In the genomic region with DNA sequence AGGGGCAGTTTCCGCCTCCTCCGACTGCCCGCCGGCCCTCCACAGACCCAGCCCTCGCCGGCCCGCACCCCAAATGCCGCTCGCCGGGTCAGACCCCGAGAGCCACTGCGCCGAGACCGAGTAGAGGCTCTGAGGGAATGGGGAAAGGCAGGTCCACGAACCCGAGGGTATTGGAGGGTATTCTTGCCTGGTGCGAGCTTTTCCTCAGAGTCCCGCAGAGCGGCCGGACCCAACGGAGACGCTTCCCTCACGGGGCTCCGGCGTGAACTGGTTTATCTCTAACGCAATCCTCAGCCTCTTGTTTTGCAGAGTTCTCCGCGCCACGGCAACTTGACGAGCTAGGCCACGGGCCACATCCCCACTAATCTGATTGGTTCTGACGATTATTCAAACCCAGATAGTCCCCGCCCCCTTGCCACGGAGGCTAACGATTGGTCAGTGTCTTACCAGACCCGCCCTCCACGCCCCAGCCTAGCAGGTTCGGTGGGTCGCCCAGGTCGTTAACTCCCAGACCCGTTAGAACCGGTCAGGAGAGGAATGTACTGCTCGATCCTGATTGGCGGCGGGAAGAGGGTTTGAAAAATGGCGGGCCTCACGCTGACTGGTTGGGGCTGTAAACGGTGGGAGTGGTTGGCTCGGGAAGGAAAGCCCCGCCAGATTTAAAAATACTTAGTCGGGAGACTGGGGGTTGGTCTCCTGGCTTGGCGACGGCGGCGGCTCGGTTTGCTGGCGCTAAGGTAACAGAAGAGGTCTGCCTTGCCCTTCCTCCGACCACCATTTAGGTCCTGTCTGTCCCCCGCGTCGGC, we compare ENCODE assay signal across 8 cellular contexts.
A peak's percentile ranks its signal among the peaks of the same experiment; 100 is the strongest.
DNase-seq lines count a peak whose midpoint lies in the region; ATAC-seq and TF ChIP-seq lines count a peak whose summit lies in the region.

A gene (minus strand): TSS at position 274 of the 806 bp plus-strand sequence. CDS start 709 bp downstream, outside the sequence.

- no peak for TF ChIP-seq CTCF in GM06990 (IDR thresholded peaks at IDR 0.05; ENCODE audit: insufficient read depth, low read length, poor library complexity, severe bottlenecking)

- no peaks in the 10 kb centered on the region; the same call in none of the 2 replicates for H3K36me3 ChIP-seq in GM06990 (ENCODE audit: control insufficient read depth, insufficient read depth, low read length)

- H3K4me3 Mint-ChIP-seq in activated naive CD4-positive, alpha-beta T cell treated with anti-CD3 and anti-CD28 coated beads, Interleukin-2, amount 50 U/mL, for 24 hours: peak within 1 kb of the TSS; percentile 96

- peaks cover 29% of the 10 kb centered on the region for H3K4me1 Mint-ChIP-seq in activated naive CD4-positive, alpha-beta T cell treated with anti-CD3 and anti-CD28 coated beads, Interleukin-2, amount 50 U/mL, for 24 hours

- H3K27ac Mint-ChIP-seq in activated naive CD4-positive, alpha-beta T cell treated with anti-CD3 and anti-CD28 coated beads, Interleukin-2, amount 50 U/mL, for 24 hours: peak within 1 kb of the TSS; percentile 97

- no peaks in the 10 kb centered on the region for H3K27me3 ChIP-seq in GM06990 (replicated peaks; ENCODE audit: control insufficient read depth, insufficient read depth, low read length)

- DNase-seq in GM06990 (ENCODE audit: extremely low read depth, insufficient read length): peak; percentile 96
- peak; percentile 100 for DNase-seq in NCI-H1092 (lab: John Stamatoyannopoulos, UW)
- peak; percentile 100 for DNase-seq in germinal center (ENCODE audit: low spot score)
- peak; percentile 100 for DNase-seq in non-pigmented ciliary epithelial cell (ENCODE audit: low read depth)
- peak; percentile 100 for DNase-seq in superior temporal gyrus (ENCODE audit: extremely low spot score)

- peak within 1 kb of the TSS; percentile 99 for H3K4me3 ChIP-seq in GM06990 (replicated peaks; ENCODE audit: low read depth, low read length)

- ATAC-seq in HG02588 (IDR thresholded peaks at IDR 0.05; ENCODE audit: unreplicated experiment): peak; percentile 91
- peak; percentile 90 for ATAC-seq in SK-N-SH treated with all-trans-retinoic acid at 6 μM for 48 hours

- H3K27me3 Mint-ChIP-seq in activated naive CD4-positive, alpha-beta T cell treated with anti-CD3 and anti-CD28 coated beads, Interleukin-2, amount 50 U/mL, for 24 hours: peaks cover 11% of the 10 kb centered on the region

- peaks cover 7% of the 10 kb centered on the region for H3K36me3 Mint-ChIP-seq in activated naive CD4-positive, alpha-beta T cell treated with anti-CD3 and anti-CD28 coated beads, Interleukin-2, amount 50 U/mL, for 24 hours

- H3K9me3 Mint-ChIP-seq in activated naive CD4-positive, alpha-beta T cell treated with anti-CD3 and anti-CD28 coated beads, Interleukin-2, amount 50 U/mL, for 24 hours: no peaks in the 10 kb centered on the region

TF ChIP-seq in SK-N-SH treated with all-trans-retinoic acid at 6 μM for 48 hours, 23 proteins besides CTCF, POLR2A, EP300 and RAD21:
- peak; percentile 88 for TF ChIP-seq ZNF70 (CRISPR knock-in tag; IDR thresholded peaks at IDR 0.05)
- no peak for TF ChIP-seq OSR1 (CRISPR knock-in tag; IDR thresholded peaks at IDR 0.05)
- no peak for TF ChIP-seq ESRRG (CRISPR knock-in tag; IDR thresholded peaks at IDR 0.05)
- TF ChIP-seq, protein P1, sequence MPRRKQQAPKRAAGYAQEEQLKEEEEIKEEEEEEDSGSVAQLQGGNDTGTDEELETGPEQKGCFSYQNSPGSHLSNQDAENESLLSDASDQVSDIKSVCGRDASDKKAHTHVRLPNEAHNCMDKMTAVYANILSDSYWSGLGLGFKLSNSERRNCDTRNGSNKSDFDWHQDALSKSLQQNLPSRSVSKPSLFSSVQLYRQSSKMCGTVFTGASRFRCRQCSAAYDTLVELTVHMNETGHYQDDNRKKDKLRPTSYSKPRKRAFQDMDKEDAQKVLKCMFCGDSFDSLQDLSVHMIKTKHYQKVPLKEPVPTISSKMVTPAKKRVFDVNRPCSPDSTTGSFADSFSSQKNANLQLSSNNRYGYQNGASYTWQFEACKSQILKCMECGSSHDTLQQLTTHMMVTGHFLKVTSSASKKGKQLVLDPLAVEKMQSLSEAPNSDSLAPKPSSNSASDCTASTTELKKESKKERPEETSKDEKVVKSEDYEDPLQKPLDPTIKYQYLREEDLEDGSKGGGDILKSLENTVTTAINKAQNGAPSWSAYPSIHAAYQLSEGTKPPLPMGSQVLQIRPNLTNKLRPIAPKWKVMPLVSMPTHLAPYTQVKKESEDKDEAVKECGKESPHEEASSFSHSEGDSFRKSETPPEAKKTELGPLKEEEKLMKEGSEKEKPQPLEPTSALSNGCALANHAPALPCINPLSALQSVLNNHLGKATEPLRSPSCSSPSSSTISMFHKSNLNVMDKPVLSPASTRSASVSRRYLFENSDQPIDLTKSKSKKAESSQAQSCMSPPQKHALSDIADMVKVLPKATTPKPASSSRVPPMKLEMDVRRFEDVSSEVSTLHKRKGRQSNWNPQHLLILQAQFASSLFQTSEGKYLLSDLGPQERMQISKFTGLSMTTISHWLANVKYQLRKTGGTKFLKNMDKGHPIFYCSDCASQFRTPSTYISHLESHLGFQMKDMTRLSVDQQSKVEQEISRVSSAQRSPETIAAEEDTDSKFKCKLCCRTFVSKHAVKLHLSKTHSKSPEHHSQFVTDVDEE (CRISPR knock-in tag; IDR thresholded peaks at IDR 0.05): 0 out of 2 replicates have a peak, but pooled peaks have one; percentile 32
- no peak for TF ChIP-seq RARB (CRISPR knock-in tag; IDR thresholded peaks at IDR 0.05)

Comparison
In these comparisons a context has a peak if more than half of its experiments do, and no peak if none do; other contexts are left out.
1. Peak in every context shown above with its lines: DNase-seq, ATAC-seq and H3K4me3 ChIP-seq.